In genomic region chr3:51691021-51691420, GRCh38 we compare ENCODE assay signal across 16 cellular contexts. TPM values are rescaled to one million over a fixed set of nuclear protein-coding genes. Genes with fewer than 3 reads are reported as not detected.
DNase-seq lines count a peak whose midpoint lies in the region; FAIRE-seq and TF ChIP-seq lines count a peak whose summit lies in the region.
"Had no signal": no experiment of that assay in that cellular context is flagged by ENCODE, and none has a peak within 500 bp of the region (broad histone marks: within the 10 kb centered on the region; RNA-seq: fewer than 3 reads in every experiment).

No MANE protein-coding gene starts in this region.

- H2BK12ac ChIP-seq in H1 (ENCODE audit: low read depth, low read length) = no peak overlapping the region

- no peak overlapping the region for H2BK120ac ChIP-seq in H1 (replicated peaks; ENCODE audit: low read depth, low read length)

- peaks cover 0 to 2% of the 10 kb centered on the region in 2 experiments for H4K20me1 ChIP-seq in H1 (replicated peaks in 1 of 2; ENCODE audit: control insufficient read depth in 1 of 2, insufficient read depth in 2 of 2, low read length in 2 of 2)

- no peaks in the 10 kb centered on the region for H3K79me2 ChIP-seq in H1 (ENCODE audit: control insufficient read depth in 1 of 2, insufficient read depth in 2 of 2, low read length in 2 of 2)

- H3K4me3 ChIP-seq in CD4-positive, alpha-beta memory T cell (ENCODE audit: low read length in 2 of 2) = no peak overlapping the region
- no peak overlapping the region for H3K4me3 ChIP-seq in H1 (ENCODE audit: extremely low read depth in 1 of 4, insufficient read depth in 2 of 4, low read depth in 3 of 4, low read length in 4 of 4)
- H3K4me3 ChIP-seq: GM12878 had no signal

- H4K8ac ChIP-seq in H1 (ENCODE audit: extremely low read depth, insufficient read depth, low read length) = no peak overlapping the region

- FAIRE-seq in H1 (lab: Jason Lieb, UNC) = no peak

- H3K27me3 ChIP-seq in CD4-positive, alpha-beta memory T cell (ENCODE audit: insufficient read depth, low read length) = no peaks in the 10 kb centered on the region
- peaks cover 0 to 1% (median 0%) of the 10 kb centered on the region in 4 experiments; a peak in 1 of 7 replicates for H3K27me3 ChIP-seq in H1 (replicated peaks in 1 of 4; ENCODE audit: control insufficient read depth in 3 of 4, extremely low read depth in 1 of 4, insufficient read depth in 3 of 4, low read length in 3 of 4)

- no peak for DNase-seq in activated CD4-positive, alpha-beta T cell treated with anti-CD3 and anti-CD28 coated beads, Interleukin-2, amount 10 ng/mL, durations not matched to agents 7 days and 5 days
- no peak for DNase-seq in activated CD4-positive, alpha-beta T cell treated with anti-CD3 and anti-CD28 coated beads for 48 hours
- DNase-seq in CD4-positive, alpha-beta memory T cell = no peak
- DNase-seq in NCI-H510A (lab: John Stamatoyannopoulos, UW) (peak; percentile 44), H1 (ENCODE audit: low read depth in 1 of 2, low spot score in 2 of 2) (no peak), NCI-H2196 (lab: John Stamatoyannopoulos, UW; ENCODE audit: unreplicated experiment) (no peak), HUDEP-2 (lab: John Stamatoyannopoulos, UW; ENCODE audit: unreplicated experiment in 76 of 76) (no peak)
- DNase-seq in activated effector memory CD4-positive, alpha-beta T cell treated with anti-CD3 and anti-CD28 coated beads, Interleukin-2, amount 50 U/mL, for 16 hours = no peak
- DNase-seq: DMS153, H9, Karpas-422, NCI-H1105 treated with DMSO at 0.1 percent for 48 hours, NCI-H1930, NCI-H774, SHP77 treated with DMSO at 0.1 percent for 48 hours had no signal

- no peak overlapping the region for H2BK20ac ChIP-seq in H1 (ENCODE audit: low read length)

- no peak overlapping the region for H2BK5ac ChIP-seq in H1 (ENCODE audit: low read depth, low read length)

- no peak overlapping the region for H4K91ac ChIP-seq in H1 (replicated peaks; ENCODE audit: insufficient read length, low read length)

- H3K36me3 Mint-ChIP-seq in activated CD4-positive, alpha-beta T cell treated with anti-CD3 and anti-CD28 coated beads, Interleukin-2, amount 10 ng/mL, durations not matched to agents 7 days and 5 days (ENCODE audit: low read depth) = peaks cover 49% of the 10 kb centered on the region
- H3K36me3 Mint-ChIP-seq in CD4-positive, alpha-beta memory T cell = peaks cover 31 to 57% of the 10 kb centered on the region in 2 donors

- peaks cover 43% of the 10 kb centered on the region for H3K36me3 ChIP-seq in CD4-positive, alpha-beta memory T cell (ENCODE audit: insufficient read depth, low read length)
- no peaks in the 10 kb centered on the region; a peak in 1 of 8 replicates for H3K36me3 ChIP-seq in H1 (ENCODE audit: control insufficient read depth in 2 of 4, insufficient read depth in 4 of 4, low read length in 3 of 4)

- H3K4me3 Mint-ChIP-seq in activated CD4-positive, alpha-beta T cell treated with anti-CD3 and anti-CD28 coated beads, Interleukin-2, amount 10 ng/mL, durations not matched to agents 7 days and 5 days = no peak overlapping the region
- H3K4me3 Mint-ChIP-seq in CD4-positive, alpha-beta memory T cell = no peak overlapping the region

- no peak for TF ChIP-seq CTCF in H1 (IDR thresholded peaks at IDR 0.05; ENCODE audit: control extremely low read depth in 1 of 3, insufficient read depth in 1 of 3, low read depth in 1 of 3, low read length in 3 of 3)

- H3K9me3 Mint-ChIP-seq in activated CD4-positive, alpha-beta T cell treated with anti-CD3 and anti-CD28 coated beads, Interleukin-2, amount 10 ng/mL, durations not matched to agents 7 days and 5 days = no peaks in the 10 kb centered on the region
- H3K9me3 Mint-ChIP-seq in CD4-positive, alpha-beta memory T cell = no peaks in the 10 kb centered on the region
- H3K9me3 Mint-ChIP-seq: H9 had no signal

- TF ChIP-seq EP300 in H1 (IDR thresholded peaks at IDR 0.05; ENCODE audit: borderline replicate concordance in 1 of 2, low read depth in 2 of 2, low read length in 2 of 2) = no peak

- no peak overlapping the region for H3K14ac ChIP-seq in H1 (ENCODE audit: insufficient read length)

- H3K9ac ChIP-seq in H1 (replicated peaks in 1 of 4; ENCODE audit: extremely low read depth in 1 of 4, low read depth in 3 of 4, low read length in 3 of 4) = no peak overlapping the region

- H3K4ac ChIP-seq in H1 (replicated peaks; ENCODE audit: insufficient read length, low read depth, low read length) = no peak overlapping the region

- H3K23me2 ChIP-seq in H1 (ENCODE audit: low read depth, low read length) = no peaks in the 10 kb centered on the region

- no peaks in the 10 kb centered on the region for H3K9me3 ChIP-seq in CD4-positive, alpha-beta memory T cell (ENCODE audit: control insufficient read depth in 1 of 2, low read length in 2 of 2)
- no peaks in the 10 kb centered on the region for H3K9me3 ChIP-seq in H1 (ENCODE audit: insufficient read depth in 2 of 2, low read depth in 1 of 2, low read length in 1 of 2)

- H2AFZ ChIP-seq in H1 (ENCODE audit: low read length) = no peak overlapping the region

- no peak overlapping the region for H3K27ac ChIP-seq in CD4-positive, alpha-beta memory T cell (ENCODE audit: low read depth, low read length)
- H3K27ac ChIP-seq in H1 (ENCODE audit: low read depth, low read length) = 0 out of 2 replicates have a peak overlapping the region, but pooled peaks have one; percentile 57

- intact Hi-C loops in CD4-positive, alpha-beta memory T cell (cut with micrococcal nuclease) = no loop called here

- no peak overlapping the region for H3K56ac ChIP-seq in H1 (replicated peaks; ENCODE audit: insufficient read length, low read depth, low read length)

- H3K4me1 ChIP-seq in CD4-positive, alpha-beta memory T cell (ENCODE audit: insufficient read depth, low read length) = peaks cover 62% of the 10 kb centered on the region
- peaks cover 0 to 7% (median 2%) of the 10 kb centered on the region in 4 experiments; a peak in 2 of 7 replicates for H3K4me1 ChIP-seq in H1 (replicated peaks in 1 of 4; ENCODE audit: control insufficient read depth in 3 of 4, insufficient read depth in 4 of 4, low read length in 3 of 4)

- H4K5ac ChIP-seq in H1 (ENCODE audit: insufficient read length, low read depth, low read length) = no peak overlapping the region

- CTCF ChIA-PET in activated CD4-positive, alpha-beta T cell treated with anti-CD3 and anti-CD28 coated beads, Interleukin-2, amount 10 ng/mL, durations not matched to agents 7 days and 5 days (lab: Charles Lee) = interaction anchor here (0.6 to 3.5 kb wide), 4 partner anchors 9 to 219 kb away, joined by 3 to 16 read pairs (median 6); no protein-coding TSS in a partner anchor
- CTCF ChIA-PET in CD4-positive, alpha-beta memory T cell (lab: Charles Lee; ENCODE audit: partially characterized antibody) = interaction anchor here (1.2 to 12.7 kb wide), 4 partner anchors 10 to 189 kb away, joined by 3 to 324 read pairs (median 13); partner anchors contain the start of gene TEX264
- CTCF ChIA-PET in H1 (lab: Charles Lee; ENCODE audit: partially characterized antibody) = interaction anchor here (0.6 to 8.2 kb wide), 11 partner anchors 8 to 875 kb away, joined by 3 to 37 read pairs (median 5); no protein-coding TSS in a partner anchor

- no peak overlapping the region for H3K23ac ChIP-seq in H1 (ENCODE audit: insufficient read length)

- POLR2A ChIA-PET in activated CD4-positive, alpha-beta T cell treated with anti-CD3 and anti-CD28 coated beads, Interleukin-2, amount 10 ng/mL, durations not matched to agents 7 days and 5 days (lab: Charles Lee) = no interaction called here
- POLR2A ChIA-PET in CD4-positive, alpha-beta memory T cell (lab: Charles Lee; ENCODE audit: partially characterized antibody) = no interaction called here
- POLR2A ChIA-PET in H1 (lab: Charles Lee; ENCODE audit: partially characterized antibody) = interaction anchor here (1.0 kb wide), 1 partner anchor 48 kb away, joined by 3 read pairs; no protein-coding TSS in a partner anchor

- no peak overlapping the region for H3K4me2 ChIP-seq in H1 (ENCODE audit: insufficient read depth in 1 of 2, low read depth in 2 of 2, low read length in 2 of 2)

- TF ChIP-seq RAD21 in H1 (IDR thresholded peaks at IDR 0.05 in 1 of 2, conservative IDR thresholded peaks at IDR 0.05 in 1 of 2; ENCODE audit: low read depth in 2 of 2, low read length in 2 of 2) = no peak

- TF ChIP-seq POLR2A in H1 (IDR thresholded peaks at IDR 0.05; ENCODE audit: control extremely low read depth in 1 of 2, low read depth in 2 of 2, low read length in 2 of 2) = no peak

- H3K79me1 ChIP-seq in H1 (ENCODE audit: low read depth, low read length) = no peaks in the 10 kb centered on the region

- no peak overlapping the region for H2BK15ac ChIP-seq in H1 (ENCODE audit: low read length)

- no peak overlapping the region for H2AK5ac ChIP-seq in H1 (ENCODE audit: low read depth, low read length)

- H3K27me3 Mint-ChIP-seq in activated CD4-positive, alpha-beta T cell treated with anti-CD3 and anti-CD28 coated beads, Interleukin-2, amount 10 ng/mL, durations not matched to agents 7 days and 5 days = no peaks in the 10 kb centered on the region
- no peaks in the 10 kb centered on the region for H3K27me3 Mint-ChIP-seq in CD4-positive, alpha-beta memory T cell

- peak overlapping the region; percentile 34 for H3K27ac Mint-ChIP-seq in activated CD4-positive, alpha-beta T cell treated with anti-CD3 and anti-CD28 coated beads, Interleukin-2, amount 10 ng/mL, durations not matched to agents 7 days and 5 days
- H3K27ac Mint-ChIP-seq in CD4-positive, alpha-beta memory T cell = peak overlapping the region in 4 of 7 donors; percentile 42 to 71 (median 68)
- H3K27ac Mint-ChIP-seq: H9 had no signal

- WGBS in H1 (ENCODE audit: extremely low coverage in 1 of 2, insufficient coverage in 1 of 2, insufficient read length in 1 of 2, insufficient replicate concordance in 2 of 2, low coverage in 1 of 2, low lambda C conversion rate in 2 of 2, missing lambda C conversion rate in 1 of 2), 2 experiments = 85% methylated on average over 2 of the region's 5 CpGs; no CpG with 5 or more reads in 1 of the 2 experiments

- no peak overlapping the region for H3K18ac ChIP-seq in H1 (ENCODE audit: extremely low read depth, low read length)

- H3K4me1 Mint-ChIP-seq in activated CD4-positive, alpha-beta T cell treated with anti-CD3 and anti-CD28 coated beads, Interleukin-2, amount 10 ng/mL, durations not matched to agents 7 days and 5 days = peaks cover 40% of the 10 kb centered on the region
- peaks cover 32 to 81% (median 47%) of the 10 kb centered on the region in 4 donors for H3K4me1 Mint-ChIP-seq in CD4-positive, alpha-beta memory T cell

RNA-seq across cellular contexts. Expression of gene GRM2, which starts 15.8 kb away (rescaled TPM):
- total RNA-seq in activated CD4-positive, alpha-beta T cell treated with anti-CD3 and anti-CD28 coated beads, Interleukin-2, amount 10 ng/mL, durations not matched to agents 7 days and 5 days = 1 to 10 TPM; 2.4 to 3.0 TPM
- total RNA-seq in CD4-positive, alpha-beta memory T cell = 1 to 10 TPM; 1.1 to 1.9 TPM
- polyA plus RNA-seq in CD4-positive, alpha-beta memory T cell = under 1 TPM in 1 of 2 donors, not detected in 1; 0.07 TPM
- total RNA-seq in H1 (2021; fragmentation: NEBNext Ultra II Directional; extraction: Animal tissue kit (Norgen Biotek cat#: 25700)) = 3.9 and 4.3 TPM in 2 replicates
- 10.5 and 11.7 TPM in 2 replicates for polyA plus RNA-seq in H1 (2011; rRNA removed)
- 7.6 TPM for polyA plus RNA-seq in H1 (2011; cell fraction: cytosol; rRNA removed)
- 9.2 TPM for polyA plus RNA-seq in H1 (2011; cell fraction: nucleus; rRNA removed)
- polyA plus RNA-seq in H1 (2012, experiment 1 of 2) = 2.9 to 4.9 TPM (median 4.2 TPM) in 4 replicates
- 4.5 TPM for polyA plus RNA-seq in H1 (2012, experiment 2 of 2)
- polyA plus RNA-seq in H1 (2013, experiment 1 of 2) = 3.9 TPM
- polyA plus RNA-seq in H1 (2013, experiment 2 of 2) = 3.6 TPM
- 4.1 and 4.6 TPM in 2 replicates for polyA minus RNA-seq in H1 (2011; rRNA and poly(A)+ RNA removed)
- 2.7 TPM for polyA minus RNA-seq in H1 (2011; cell fraction: cytosol; rRNA and poly(A)+ RNA removed)
- polyA minus RNA-seq in H1 (2011; cell fraction: nucleus; rRNA and poly(A)+ RNA removed) = 2.4 TPM

RNA-seq across cellular contexts. Expression of gene TEX264, which starts 20.0 kb away (rescaled TPM):
- 10 to 100 TPM; 75.2 to 81.4 TPM for total RNA-seq in activated CD4-positive, alpha-beta T cell treated with anti-CD3 and anti-CD28 coated beads, Interleukin-2, amount 10 ng/mL, durations not matched to agents 7 days and 5 days
- total RNA-seq in CD4-positive, alpha-beta memory T cell = 10 to 100 TPM; 40.0 to 40.9 TPM
- polyA plus RNA-seq in CD4-positive, alpha-beta memory T cell = 100 to 1,000 TPM; 110 to 138 TPM
- total RNA-seq in H1 (2021; fragmentation: NEBNext Ultra II Directional; extraction: Animal tissue kit (Norgen Biotek cat#: 25700)) = 11.2 and 11.9 TPM in 2 replicates
- 35.6 and 42.0 TPM in 2 replicates for polyA plus RNA-seq in H1 (2011; rRNA removed)
- 22.6 TPM for polyA plus RNA-seq in H1 (2011; cell fraction: cytosol; rRNA removed)
- polyA plus RNA-seq in H1 (2011; cell fraction: nucleus; rRNA removed) = 25.0 TPM
- 9.7 to 13.9 TPM (median 12.3 TPM) in 4 replicates for polyA plus RNA-seq in H1 (2012, experiment 1 of 2)
- 13.6 TPM for polyA plus RNA-seq in H1 (2012, experiment 2 of 2)
- polyA plus RNA-seq in H1 (2013, experiment 1 of 2) = 12.9 TPM
- polyA plus RNA-seq in H1 (2013, experiment 2 of 2) = 15.5 TPM
- 12.1 and 25.5 TPM in 2 replicates for polyA minus RNA-seq in H1 (2011; rRNA and poly(A)+ RNA removed)
- polyA minus RNA-seq in H1 (2011; cell fraction: cytosol; rRNA and poly(A)+ RNA removed) = 6.2 TPM
- 4.4 TPM for polyA minus RNA-seq in H1 (2011; cell fraction: nucleus; rRNA and poly(A)+ RNA removed)
